12 cellular contexts compared by ENCODE assay signal in genomic region chr2:143258126-143258892, GRCh38.
A peak's percentile ranks its signal among the peaks of the same experiment; 100 is the strongest.
DNase-seq lines count a peak whose midpoint lies in the region; ATAC-seq, FAIRE-seq and TF ChIP-seq lines count a peak whose summit lies in the region.
"Had no signal": no experiment of that assay in that cellular context is flagged by ENCODE, and none has a peak within 500 bp of the region (broad histone marks: within the 10 kb centered on the region; RNA-seq: fewer than 3 reads in every experiment).

No MANE protein-coding gene starts in this region.

- H3K9me3 ChIP-seq in mucosa of descending colon = no peaks in the 10 kb centered on the region
- H3K9me3 ChIP-seq in colonic mucosa = no peaks in the 10 kb centered on the region

- H3K4me3 ChIP-seq in mucosa of descending colon = no peak overlapping the region
- no peak overlapping the region for H3K4me3 ChIP-seq in colonic mucosa

- H3K27ac Mint-ChIP-seq in activated CD8-positive, alpha-beta T cell treated with anti-CD3 and anti-CD28 coated beads, Interleukin-2, amount 10 ng/mL, durations not matched to agents 7 days and 5 days = peak overlapping the region; percentile 98

- intact Hi-C loops in mucosa of descending colon (cut with DNase I, micrococcal nuclease) = loop anchor here in 1 of 2 donors (5.0 kb wide), 1 partner anchor 146 kb away; no protein-coding TSS in a partner anchor
- intact Hi-C loops in colonic mucosa (cut with DNase I) = loop anchor here (5.0 to 10.0 kb wide), 2 partner anchors 56 to 144 kb away; no protein-coding TSS in a partner anchor

- DNase-seq in CMK (ENCODE audit: low read depth) (peak; percentile 49), KG1 (lab: John Stamatoyannopoulos, UW) (peak; percentile 18), mucosa of descending colon (no peak), colonic mucosa (no peak), HTR-8/SVneo (ENCODE audit: insufficient read length, low spot score) (no peak), islet precursor cell (no peak), NCI-H146 treated with DMSO at 0.1 percent for 48 hours (lab: John Stamatoyannopoulos, UW; ENCODE audit: unreplicated experiment) (no peak)
- peak; percentile 61 for DNase-seq in activated CD8-positive, alpha-beta T cell treated with anti-CD3 and anti-CD28 coated beads, Interleukin-2, amount 10 ng/mL, durations not matched to agents 7 days and 5 days
- DNase-seq: anterior cingulate cortex; mesenchymal stem cell; NCI-H1417 treated with DMSO at 0.1 percent for 48 hours; stimulated activated CD4-positive, alpha-beta T cell treated with anti-CD3 and anti-CD28 coated beads, Interleukin-4, amount 100 ng/mL, for 24 hours had no signal

- TF ChIP-seq CTCF in mucosa of descending colon (IDR thresholded peaks at IDR 0.05) (no peak), colonic mucosa (IDR thresholded peaks at IDR 0.05) (no peak)

- no peaks in the 10 kb centered on the region for H3K27me3 ChIP-seq in colonic mucosa

- no peaks in the 10 kb centered on the region for H3K27me3 Mint-ChIP-seq in activated CD8-positive, alpha-beta T cell treated with anti-CD3 and anti-CD28 coated beads, Interleukin-2, amount 10 ng/mL, durations not matched to agents 7 days and 5 days (ENCODE audit: low read depth)

- ATAC-seq in activated CD8-positive, alpha-beta T cell treated with anti-CD3 and anti-CD28 coated beads, Interleukin-2, amount 10 ng/mL, durations not matched to agents 7 days and 5 days = peak; percentile 68
- peak; percentile 47 for ATAC-seq in mucosa of descending colon

- H3K36me3 Mint-ChIP-seq in activated CD8-positive, alpha-beta T cell treated with anti-CD3 and anti-CD28 coated beads, Interleukin-2, amount 10 ng/mL, durations not matched to agents 7 days and 5 days (ENCODE audit: low read depth) = peaks cover 44% of the 10 kb centered on the region

- H3K9me3 Mint-ChIP-seq in activated CD8-positive, alpha-beta T cell treated with anti-CD3 and anti-CD28 coated beads, Interleukin-2, amount 10 ng/mL, durations not matched to agents 7 days and 5 days (ENCODE audit: insufficient read depth) = no peaks in the 10 kb centered on the region

- H3K36me3 ChIP-seq in mucosa of descending colon (ENCODE audit: low read depth) (no peaks in the 10 kb centered on the region), colonic mucosa (no peaks in the 10 kb centered on the region)

- POLR2A ChIA-PET in activated CD8-positive, alpha-beta T cell treated with anti-CD3 and anti-CD28 coated beads, Interleukin-2, amount 10 ng/mL, durations not matched to agents 7 days and 5 days (lab: Charles Lee) = interaction anchor here (0.6 to 4.0 kb wide), 11 partner anchors 11 to 147 kb away, joined by 3 to 32 read pairs (median 4); partner anchors contain the start of gene ARHGAP15

- CTCF ChIA-PET in activated CD8-positive, alpha-beta T cell treated with anti-CD3 and anti-CD28 coated beads, Interleukin-2, amount 10 ng/mL, durations not matched to agents 7 days and 5 days (lab: Charles Lee) = interaction anchor here (0.7 to 9.1 kb wide), 47 partner anchors 8 to 225 kb away, joined by 3 to 126 read pairs (median 6); partner anchors contain the start of gene ARHGAP15

- H3K27ac ChIP-seq in colonic mucosa = no peak overlapping the region

- no peak for FAIRE-seq in HTR-8/SVneo (lab: Jason Lieb, UNC)

- H3K4me1 Mint-ChIP-seq in activated CD8-positive, alpha-beta T cell treated with anti-CD3 and anti-CD28 coated beads, Interleukin-2, amount 10 ng/mL, durations not matched to agents 7 days and 5 days (ENCODE audit: low read depth) = peaks cover 84% of the 10 kb centered on the region

- H3K4me1 ChIP-seq in mucosa of descending colon (ENCODE audit: low read depth) (no peaks in the 10 kb centered on the region), colonic mucosa (no peaks in the 10 kb centered on the region)

- H3K9ac ChIP-seq in colonic mucosa (ENCODE audit: low read depth in 2 of 2, low read length in 2 of 2) = no peak overlapping the region

- peak overlapping the region; percentile 67 for H3K4me3 Mint-ChIP-seq in activated CD8-positive, alpha-beta T cell treated with anti-CD3 and anti-CD28 coated beads, Interleukin-2, amount 10 ng/mL, durations not matched to agents 7 days and 5 days

Comparison
In these comparisons a context has a peak if more than half of its experiments do, and no peak if none do; other contexts are left out.
1. DNase-seq: peak in CMK (single experiment), KG1 (single experiment) and activated CD8-positive, alpha-beta T cell treated with anti-CD3 and anti-CD28 coated beads, Interleukin-2, amount 10 ng/mL, durations not matched to agents 7 days and 5 days (single experiment); none in mucosa of descending colon (0 of 3), colonic mucosa (single experiment), HTR-8/SVneo (single experiment), islet precursor cell (single experiment) and NCI-H146 treated with DMSO at 0.1 percent for 48 hours (single experiment).